Comparison of ENCODE assay signal across 8 cellular contexts in genomic region chr2:96856776-96857673, GRCh38. TPM values are rescaled to one million over a fixed set of nuclear protein-coding genes. Genes with fewer than 3 reads are reported as not detected.
DNase-seq lines count a peak whose midpoint lies in the region; ATAC-seq and TF ChIP-seq lines count a peak whose summit lies in the region.

No MANE protein-coding gene starts in this region.

- TF ChIP-seq POLR2A in vagina (IDR thresholded peaks at IDR 0.05) = no peak

- H3K27me3 Mint-ChIP-seq in T-cell = no peaks in the 10 kb centered on the region
- H3K27me3 Mint-ChIP-seq in effector memory CD8-positive, alpha-beta T cell = no peaks in the 10 kb centered on the region

- peak; percentile 40 for DNase-seq in stimulated activated CD4-positive, alpha-beta T cell treated with anti-CD3 and anti-CD28 coated beads, Interleukin-1b, Interleukin-23, amount 100 ng/mL, for 48 hours
- no peak for DNase-seq in stimulated activated CD4-positive, alpha-beta T cell treated with anti-CD3 and anti-CD28 coated beads, Interleukin-4, amount 100 ng/mL, for 4 hours
- DNase-seq in T-cell (peak in 5 of 34 experiments; percentile 10 to 34 (median 24)), vagina (ENCODE audit: extremely low spot score in 2 of 2) (no peak)
- DNase-seq in effector memory CD8-positive, alpha-beta T cell = peak in 1 of 3 experiments; percentile 27

- H3K9ac ChIP-seq in HUES6 (ENCODE audit: low read length) = peak overlapping the region; percentile 69
- H3K9ac ChIP-seq in mucosa of stomach (ENCODE audit: low read length) = peak overlapping the region; percentile 78

- peak in 3 of 4 experiments; percentile 20 to 23 (median 22) for ATAC-seq in T-cell (replicated peaks in 1 of 4)
- ATAC-seq in effector memory CD8-positive, alpha-beta T cell (replicated peaks) = no peak
- ATAC-seq in HG02840 (IDR thresholded peaks at IDR 0.05; ENCODE audit: low FRiP score, unreplicated experiment) = no peak

- H3K9me3 Mint-ChIP-seq in T-cell = no peaks in the 10 kb centered on the region
- no peaks in the 10 kb centered on the region for H3K9me3 Mint-ChIP-seq in effector memory CD8-positive, alpha-beta T cell

- no peaks in the 10 kb centered on the region for H3K9me3 ChIP-seq in HUES6 (ENCODE audit: control insufficient read depth, insufficient read depth, low read depth, low read length)
- no peaks in the 10 kb centered on the region for H3K9me3 ChIP-seq in mucosa of stomach (ENCODE audit: control insufficient read depth, low read length)
- H3K9me3 ChIP-seq in vagina = no peaks in the 10 kb centered on the region

- H3K27me3 ChIP-seq in HUES6 (ENCODE audit: control insufficient read depth, insufficient read depth, low read length) (no peaks in the 10 kb centered on the region), mucosa of stomach (ENCODE audit: control insufficient read depth, insufficient read depth, low read length) (no peaks in the 10 kb centered on the region), vagina (no peaks in the 10 kb centered on the region)

- CTCF ChIA-PET in T-cell (lab: Charles Lee) = interaction anchor here (0.6 to 3.3 kb wide), 32 partner anchors 11 to 591 kb away, joined by 3 to 49 read pairs (median 6); partner anchors contain the start of genes ANKRD23 (in 1 of the 2), ANKRD36 (in 1 of the 2), CIAO1 (in 1 of the 2) and CNNM3 (in 1 of the 2)

- peak overlapping the region; percentile 80 to 87 (median 81) for H3K4me3 Mint-ChIP-seq in T-cell
- H3K4me3 Mint-ChIP-seq in effector memory CD8-positive, alpha-beta T cell = peak overlapping the region; percentile 77 to 94

- H3K36me3 Mint-ChIP-seq in T-cell = peaks cover 19% of the 10 kb centered on the region
- peaks cover 59% of the 10 kb centered on the region for H3K36me3 Mint-ChIP-seq in effector memory CD8-positive, alpha-beta T cell (ENCODE audit: insufficient read depth)

- no peak for TF ChIP-seq CTCF in vagina (IDR thresholded peaks at IDR 0.05)

- H3K4me1 Mint-ChIP-seq in T-cell = peaks cover 39 to 47% (median 45%) of the 10 kb centered on the region in 3 donors
- H3K4me1 Mint-ChIP-seq in effector memory CD8-positive, alpha-beta T cell (ENCODE audit: low read depth in 2 of 2) = peaks cover 35% of the 10 kb centered on the region in 2 donors

- POLR2A ChIA-PET in T-cell (lab: Charles Lee) = interaction anchor here (0.8 to 1.5 kb wide), 2 partner anchors 106 kb away, joined by 3 to 9 read pairs; no protein-coding TSS in a partner anchor

- no peak overlapping the region; the same call in 1 of the 2 replicates for H3K27ac ChIP-seq in HUES6 (ENCODE audit: low read depth, low read length)
- peak overlapping the region; percentile 79 for H3K27ac ChIP-seq in vagina

- intact Hi-C loops in vagina (cut with DNase I) = loop anchor here (10.0 kb wide), 1 partner anchor 222 kb away; the partner anchor contains the start of gene KANSL3

- peak overlapping the region; percentile 76 to 77 for H3K27ac Mint-ChIP-seq in T-cell
- peak overlapping the region; percentile 24 to 42 for H3K27ac Mint-ChIP-seq in effector memory CD8-positive, alpha-beta T cell

- H3K4me1 ChIP-seq in HUES6 (ENCODE audit: control insufficient read depth, insufficient read depth, low read length) (peaks cover 23% of the 10 kb centered on the region), mucosa of stomach (ENCODE audit: control insufficient read depth, insufficient read depth, low read length) (peaks cover 7% of the 10 kb centered on the region), vagina (peaks cover 49% of the 10 kb centered on the region)

- H3K4me3 ChIP-seq in HUES6 (ENCODE audit: low read depth, low read length) (peak overlapping the region; percentile 73), mucosa of stomach (ENCODE audit: low read length) (peak overlapping the region; percentile 82), vagina (peak overlapping the region; percentile 63 to 87)

- H3K36me3 ChIP-seq in HUES6 (ENCODE audit: control insufficient read depth, insufficient read depth, low read length) = peaks cover 42% of the 10 kb centered on the region
- peaks cover 5% of the 10 kb centered on the region for H3K36me3 ChIP-seq in mucosa of stomach (ENCODE audit: control insufficient read depth, insufficient read depth, low read length)
- peaks cover 0 to 41% of the 10 kb centered on the region in 2 donors for H3K36me3 ChIP-seq in vagina

RNA-seq across cellular contexts. Expression of gene ANKRD39, which starts 0.8 kb away (rescaled TPM):
- total RNA-seq in T-cell (10 to 100 TPM; 16.9 to 25.0 (median 19.2) TPM), vagina (20.4 TPM)

RNA-seq across cellular contexts. Expression of gene SEMA4C, which starts 12.9 kb away (rescaled TPM):
- 10 to 100 TPM; 36.3 to 89.0 (median 72.3) TPM for total RNA-seq in T-cell
- 60.6 TPM for total RNA-seq in vagina

RNA-seq across cellular contexts. Expression of gene ANKRD23, which starts 13.2 kb away (rescaled TPM):
- total RNA-seq in T-cell (10 to 100 TPM; 10.1 to 19.5 (median 16.4) TPM), vagina (0.98 TPM)

RNA-seq across cellular contexts. Expression of gene CNNM3, which starts 41.0 kb away (rescaled TPM):
- total RNA-seq in T-cell (10 to 100 TPM; 44.2 to 55.3 (median 48.0) TPM), vagina (16.5 TPM)

Comparison
In these comparisons a context has a peak if more than half of its experiments do, and no peak if none do; other contexts are left out.
1. ATAC-seq: peak in T-cell (3 of 4); none in effector memory CD8-positive, alpha-beta T cell (single experiment) and HG02840 (single experiment).
2. Peak in every context shown above with its lines, with median percentiles within 50 percentile points of each other: H3K4me3 ChIP-seq.